In the genomic region with DNA sequence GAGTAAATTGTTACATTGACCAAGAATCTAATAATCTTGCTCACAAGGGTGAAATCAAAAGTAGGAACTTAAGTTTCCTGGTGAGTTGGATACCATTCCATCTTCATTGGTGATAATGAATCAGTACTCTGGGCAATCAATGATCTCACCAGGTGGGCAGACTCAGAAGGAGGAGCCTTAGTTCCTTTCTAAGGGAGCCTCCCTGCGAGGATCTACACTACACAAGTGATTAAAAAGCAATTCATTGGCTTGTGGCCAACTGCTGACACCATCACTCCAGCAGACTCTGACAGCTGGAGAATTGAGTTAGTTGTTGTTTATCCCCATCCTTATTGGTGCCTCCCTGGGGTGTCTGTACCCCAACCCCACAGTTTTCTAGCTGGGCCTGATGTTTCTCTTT, we compare ENCODE assay signal across 1 cellular context.
A peak's percentile ranks its signal among the peaks of the same experiment; 100 is the strongest.
TF ChIP-seq lines count a peak whose summit lies in the region.

No MANE protein-coding gene starts in this region.

TF ChIP-seq in HEK293, 187 proteins besides CTCF, POLR2A, EP300 and RAD21 (continued from another document):
- TF ChIP-seq, protein P1, sequence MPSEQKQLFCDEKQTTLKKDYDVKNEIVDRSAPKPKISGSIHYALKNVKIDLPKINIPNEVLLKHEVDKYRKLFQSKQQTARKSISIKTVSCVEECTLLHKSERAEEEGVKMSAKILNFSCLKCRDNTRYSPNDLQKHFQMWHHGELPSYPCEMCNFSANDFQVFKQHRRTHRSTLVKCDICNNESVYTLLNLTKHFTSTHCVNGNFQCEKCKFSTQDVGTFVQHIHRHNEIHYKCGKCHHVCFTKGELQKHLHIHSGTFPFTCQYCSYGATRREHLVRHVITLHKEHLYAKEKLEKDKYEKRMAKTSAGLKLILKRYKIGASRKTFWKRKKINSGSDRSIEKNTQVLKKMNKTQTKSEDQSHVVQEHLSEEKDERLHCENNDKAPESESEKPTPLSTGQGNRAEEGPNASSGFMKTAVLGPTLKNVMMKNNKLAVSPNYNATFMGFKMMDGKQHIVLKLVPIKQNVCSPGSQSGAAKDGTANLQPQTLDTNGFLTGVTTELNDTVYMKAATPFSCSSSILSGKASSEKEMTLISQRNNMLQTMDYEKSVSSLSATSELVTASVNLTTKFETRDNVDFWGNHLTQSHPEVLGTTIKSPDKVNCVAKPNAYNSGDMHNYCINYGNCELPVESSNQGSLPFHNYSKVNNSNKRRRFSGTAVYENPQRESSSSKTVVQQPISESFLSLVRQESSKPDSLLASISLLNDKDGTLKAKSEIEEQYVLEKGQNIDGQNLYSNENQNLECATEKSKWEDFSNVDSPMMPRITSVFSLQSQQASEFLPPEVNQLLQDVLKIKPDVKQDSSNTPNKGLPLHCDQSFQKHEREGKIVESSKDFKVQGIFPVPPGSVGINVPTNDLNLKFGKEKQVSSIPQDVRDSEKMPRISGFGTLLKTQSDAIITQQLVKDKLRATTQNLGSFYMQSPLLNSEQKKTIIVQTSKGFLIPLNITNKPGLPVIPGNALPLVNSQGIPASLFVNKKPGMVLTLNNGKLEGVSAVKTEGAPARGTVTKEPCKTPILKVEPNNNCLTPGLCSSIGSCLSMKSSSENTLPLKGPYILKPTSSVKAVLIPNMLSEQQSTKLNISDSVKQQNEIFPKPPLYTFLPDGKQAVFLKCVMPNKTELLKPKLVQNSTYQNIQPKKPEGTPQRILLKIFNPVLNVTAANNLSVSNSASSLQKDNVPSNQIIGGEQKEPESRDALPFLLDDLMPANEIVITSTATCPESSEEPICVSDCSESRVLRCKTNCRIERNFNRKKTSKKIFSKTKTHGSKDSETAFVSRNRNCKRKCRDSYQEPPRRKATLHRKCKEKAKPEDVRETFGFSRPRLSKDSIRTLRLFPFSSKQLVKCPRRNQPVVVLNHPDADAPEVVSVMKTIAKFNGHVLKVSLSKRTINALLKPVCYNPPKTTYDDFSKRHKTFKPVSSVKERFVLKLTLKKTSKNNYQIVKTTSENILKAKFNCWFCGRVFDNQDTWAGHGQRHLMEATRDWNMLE (tag by site-specific recombination; conservative IDR thresholded peaks at IDR 0.05; ENCODE audit: low read depth), result no peak
- TF ChIP-seq ZNF394 (tag by site-specific recombination; IDR thresholded peaks at IDR 0.05; ENCODE audit: borderline replicate concordance), result no peak
- TF ChIP-seq, protein P2, sequence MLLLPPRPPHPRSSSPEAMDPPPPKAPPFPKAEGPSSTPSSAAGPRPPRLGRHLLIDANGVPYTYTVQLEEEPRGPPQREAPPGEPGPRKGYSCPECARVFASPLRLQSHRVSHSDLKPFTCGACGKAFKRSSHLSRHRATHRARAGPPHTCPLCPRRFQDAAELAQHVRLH (tag by site-specific recombination; IDR thresholded peaks at IDR 0.05), result no peak
- peak; percentile 66; the same call in 1 of the 2 replicates for TF ChIP-seq ZNF660 (tag by site-specific recombination; IDR thresholded peaks at IDR 0.05)
- TF ChIP-seq, protein P3, sequence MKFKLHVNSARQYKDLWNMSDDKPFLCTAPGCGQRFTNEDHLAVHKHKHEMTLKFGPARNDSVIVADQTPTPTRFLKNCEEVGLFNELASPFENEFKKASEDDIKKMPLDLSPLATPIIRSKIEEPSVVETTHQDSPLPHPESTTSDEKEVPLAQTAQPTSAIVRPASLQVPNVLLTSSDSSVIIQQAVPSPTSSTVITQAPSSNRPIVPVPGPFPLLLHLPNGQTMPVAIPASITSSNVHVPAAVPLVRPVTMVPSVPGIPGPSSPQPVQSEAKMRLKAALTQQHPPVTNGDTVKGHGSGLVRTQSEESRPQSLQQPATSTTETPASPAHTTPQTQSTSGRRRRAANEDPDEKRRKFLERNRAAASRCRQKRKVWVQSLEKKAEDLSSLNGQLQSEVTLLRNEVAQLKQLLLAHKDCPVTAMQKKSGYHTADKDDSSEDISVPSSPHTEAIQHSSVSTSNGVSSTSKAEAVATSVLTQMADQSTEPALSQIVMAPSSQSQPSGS (tag by site-specific recombination; IDR thresholded peaks at IDR 0.05; ENCODE audit: low read depth), result no peak
- no peak for TF ChIP-seq ZNF37A (tag by site-specific recombination; IDR thresholded peaks at IDR 0.05)
- 0 out of 2 replicates have a peak, but pooled peaks have one; percentile 7 for TF ChIP-seq ZNF350 (tag by site-specific recombination; IDR thresholded peaks at IDR 0.05)
- TF ChIP-seq, protein P4, sequence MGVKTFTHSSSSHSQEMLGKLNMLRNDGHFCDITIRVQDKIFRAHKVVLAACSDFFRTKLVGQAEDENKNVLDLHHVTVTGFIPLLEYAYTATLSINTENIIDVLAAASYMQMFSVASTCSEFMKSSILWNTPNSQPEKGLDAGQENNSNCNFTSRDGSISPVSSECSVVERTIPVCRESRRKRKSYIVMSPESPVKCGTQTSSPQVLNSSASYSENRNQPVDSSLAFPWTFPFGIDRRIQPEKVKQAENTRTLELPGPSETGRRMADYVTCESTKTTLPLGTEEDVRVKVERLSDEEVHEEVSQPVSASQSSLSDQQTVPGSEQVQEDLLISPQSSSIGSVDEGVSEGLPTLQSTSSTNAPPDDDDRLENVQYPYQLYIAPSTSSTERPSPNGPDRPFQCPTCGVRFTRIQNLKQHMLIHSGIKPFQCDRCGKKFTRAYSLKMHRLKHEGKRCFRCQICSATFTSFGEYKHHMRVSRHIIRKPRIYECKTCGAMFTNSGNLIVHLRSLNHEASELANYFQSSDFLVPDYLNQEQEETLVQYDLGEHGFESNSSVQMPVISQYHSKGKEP (tag by site-specific recombination; IDR thresholded peaks at IDR 0.05), result no peak
